ENCODE assay signal across 15 cellular contexts in the genomic region with DNA sequence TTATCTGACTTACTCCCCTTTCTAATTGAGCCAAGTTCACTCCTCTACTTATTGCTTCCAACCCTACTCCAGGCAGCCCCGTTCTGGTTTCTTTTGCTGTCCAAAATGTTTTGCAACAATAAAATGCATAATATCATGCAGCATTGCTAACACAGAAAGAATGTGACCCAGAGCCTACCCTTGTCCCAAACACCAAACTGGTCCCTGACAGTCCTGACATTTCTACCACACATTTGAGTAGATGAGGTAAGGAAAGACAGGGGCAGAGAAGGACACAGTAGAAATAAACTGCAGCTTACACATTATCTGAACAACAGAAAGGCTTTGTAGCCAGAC. TPM values are rescaled to one million over a fixed set of nuclear protein-coding genes. Genes with fewer than 3 reads are reported as not detected.
DNase-seq lines count a peak whose midpoint lies in the region; ATAC-seq, FAIRE-seq and TF ChIP-seq lines count a peak whose summit lies in the region.
"Had no signal": no experiment of that assay in that cellular context is flagged by ENCODE, and none has a peak within 500 bp of the region (broad histone marks: within the 10 kb centered on the region; RNA-seq: fewer than 3 reads in every experiment).

No MANE protein-coding gene starts in this region.

- WGBS in mammary epithelial cell (ENCODE audit: low coverage, missing lambda C conversion rate): 0% methylated on average over 1 of the region's 1 CpG
- 2% methylated on average over 1 of the region's 1 CpG for WGBS in HepG2 (ENCODE audit: low lambda C conversion rate)
- WGBS in esophagus muscularis mucosa: 45% methylated on average over 1 of the region's 1 CpG

- H3K36me3 Mint-ChIP-seq in MCF 10A (ENCODE audit: insufficient read depth, unreplicated experiment): no peaks in the 10 kb centered on the region
- no peaks in the 10 kb centered on the region for H3K36me3 Mint-ChIP-seq in CD4-positive, alpha-beta T cell (ENCODE audit: low read depth)

- FAIRE-seq in HepG2 (lab: Jason Lieb, UNC): no peak
- FAIRE-seq: GM12878 had no signal

- CTCF ChIA-PET in MCF 10A (lab: Yijun Ruan, JAX) (no interaction called here), mammary epithelial cell (lab: Charles Lee; ENCODE audit: low non-redundant PET) (no interaction called here), HepG2 (lab: Yijun Ruan, JAX; ENCODE audit: low intra/inter-chr PET ratio, low total read pairs) (no interaction called here)
- CTCF ChIA-PET in CD4-positive, alpha-beta T cell (lab: Charles Lee): no interaction called here

- peaks cover 17% of the 10 kb centered on the region for H3K4me1 Mint-ChIP-seq in MCF 10A (ENCODE audit: insufficient read depth, unreplicated experiment)
- H3K4me1 Mint-ChIP-seq in CD4-positive, alpha-beta T cell (ENCODE audit: low read depth): no peaks in the 10 kb centered on the region

- H3K27me3 Mint-ChIP-seq in MCF 10A (ENCODE audit: insufficient read depth, unreplicated experiment): peaks cover 18% of the 10 kb centered on the region
- peaks cover 23% of the 10 kb centered on the region for H3K27me3 Mint-ChIP-seq in CD4-positive, alpha-beta T cell

- H3K27ac ChIP-seq in mammary epithelial cell (ENCODE audit: insufficient read depth, low read depth, low read length) (no peak overlapping the region), dorsolateral prefrontal cortex (peak overlapping the region in 57 of 59 donors; percentile 66 to 98 (median 93)), HepG2 (ENCODE audit: extremely low read length, insufficient read depth, low read length) (no peak overlapping the region), esophagus muscularis mucosa (replicated peaks in 1 of 4) (no peak overlapping the region)
- H3K27ac ChIP-seq in CD4-positive, alpha-beta T cell (ENCODE audit: low read depth, low read length): no peak overlapping the region
- H3K27ac ChIP-seq: thoracic aorta had no signal

- H3K27ac Mint-ChIP-seq in MCF 10A (ENCODE audit: low read depth, unreplicated experiment): no peak overlapping the region
- H3K27ac Mint-ChIP-seq in CD4-positive, alpha-beta T cell: no peak overlapping the region

- POLR2A ChIA-PET in MCF 10A (lab: Yijun Ruan, JAX) (no interaction called here), HepG2 (lab: Yijun Ruan, JAX) (interaction anchor here (1.0 to 1.4 kb wide), 4 partner anchors 9 to 31 kb away, joined by 3 to 8 read pairs (median 6); a partner anchor contains a TSS)
- POLR2A ChIA-PET in CD4-positive, alpha-beta T cell (lab: Charles Lee): no interaction called here

- H3K4me2 ChIP-seq in mammary epithelial cell (ENCODE audit: insufficient read depth, low read depth, low read length): no peak overlapping the region
- H3K4me2 ChIP-seq in HepG2 (ENCODE audit: low read depth, low read length): peak overlapping the region; percentile 77

- no peak overlapping the region for H2AFZ ChIP-seq in mammary epithelial cell (ENCODE audit: low read depth, low read length)
- no peak overlapping the region for H2AFZ ChIP-seq in HepG2 (ENCODE audit: low read length)

- DNase-seq in MCF 10A (ENCODE audit: unreplicated experiment): peak; percentile 31
- no peak for DNase-seq in mammary epithelial cell
- no peak for DNase-seq in dorsolateral prefrontal cortex
- DNase-seq in HepG2 (ENCODE audit: low spot score): no peak
- DNase-seq in SHP77 (lab: John Stamatoyannopoulos, UW): no peak
- no peak for DNase-seq in esophagus muscularis mucosa (ENCODE audit: extremely low spot score)
- DNase-seq in CD4-positive, alpha-beta T cell: no peak
- DNase-seq: activated CD4-positive, CD25-positive, alpha-beta regulatory T cell treated with anti-CD3 and anti-CD28 coated beads, Interleukin-2, amount 50 U/mL, for 72 hours; amniotic stem cell; DMS79; SW 1271 had no signal

- no peaks in the 10 kb centered on the region for H3K9me3 Mint-ChIP-seq in MCF 10A (ENCODE audit: unreplicated experiment)
- no peaks in the 10 kb centered on the region for H3K9me3 Mint-ChIP-seq in CD4-positive, alpha-beta T cell
- H3K9me3 Mint-ChIP-seq: neural crest cell had no signal

- H3K9me3 ChIP-seq in mammary epithelial cell (replicated peaks; ENCODE audit: insufficient read depth, low read length) (no peaks in the 10 kb centered on the region), HepG2 (ENCODE audit: low read length) (no peaks in the 10 kb centered on the region), esophagus muscularis mucosa (no peaks in the 10 kb centered on the region)
- H3K9me3 ChIP-seq in CD4-positive, alpha-beta T cell (ENCODE audit: control insufficient read depth, low read length): no peaks in the 10 kb centered on the region
- H3K9me3 ChIP-seq: thoracic aorta had no signal

- ATAC-seq in HepG2: no peak
- no peak for ATAC-seq in HG02571 (IDR thresholded peaks at IDR 0.05; ENCODE audit: unreplicated experiment)
- no peak for ATAC-seq in CD4-positive, alpha-beta T cell (ENCODE audit: poor library complexity)
- ATAC-seq: GM12878 had no signal

- no peak for TF ChIP-seq CTCF in MCF 10A (IDR thresholded peaks at IDR 0.05; ENCODE audit: unreplicated experiment)
- TF ChIP-seq CTCF in mammary epithelial cell (conservative IDR thresholded peaks at IDR 0.05 in 1 of 2, IDR thresholded peaks at IDR 0.05 in 1 of 2; ENCODE audit: extremely low read depth in 1 of 2, insufficient read depth in 1 of 2, low read depth in 1 of 2, low read length in 2 of 2): no peak
- no peak for TF ChIP-seq CTCF in dorsolateral prefrontal cortex (IDR thresholded peaks at IDR 0.05 in 54 of 56, conservative IDR thresholded peaks at IDR 0.05 in 2 of 56; ENCODE audit: low read depth in 1 of 56, partially characterized antibody in 56 of 56)
- TF ChIP-seq CTCF in HepG2 (CRISPR knock-in tag; IDR thresholded peaks at IDR 0.05): no peak
- no peak for TF ChIP-seq CTCF in esophagus muscularis mucosa (IDR thresholded peaks at IDR 0.05)
- TF ChIP-seq CTCF in CD4-positive, alpha-beta T cell (IDR thresholded peaks at IDR 0.05): no peak

- H3K9ac ChIP-seq in mammary epithelial cell (ENCODE audit: insufficient read depth, low read length) (no peak overlapping the region), HepG2 (ENCODE audit: insufficient read depth, low read depth, low read length) (no peak overlapping the region)

- H3K4me3 ChIP-seq in mammary epithelial cell (replicated peaks in 1 of 3; ENCODE audit: insufficient read depth in 1 of 3, low read depth in 2 of 3, low read length in 3 of 3) (no peak overlapping the region), dorsolateral prefrontal cortex (peak overlapping the region in 5 of 59 donors; percentile 47 to 64 (median 51)), HepG2 (replicated peaks in 1 of 3; ENCODE audit: insufficient read depth in 1 of 3, low read depth in 2 of 3, low read length in 3 of 3) (peak overlapping the region in 1 of 3 experiments; percentile 41; a peak in 1 of 6 replicates), esophagus muscularis mucosa (no peak overlapping the region)
- H3K4me3 ChIP-seq: GM12878, thoracic aorta had no signal

- H3K27me3 ChIP-seq in mammary epithelial cell (ENCODE audit: insufficient read depth, low read length) (no peaks in the 10 kb centered on the region), dorsolateral prefrontal cortex (no peaks in the 10 kb centered on the region), HepG2 (ENCODE audit: control insufficient read depth in 1 of 2, insufficient read depth in 2 of 2, low read length in 2 of 2) (peaks cover 0 to 4% of the 10 kb centered on the region in 2 experiments; a peak in 1 of 5 replicates), esophagus muscularis mucosa (peaks cover 0 to 6% (median 0%) of the 10 kb centered on the region in 4 donors)
- no peaks in the 10 kb centered on the region for H3K27me3 ChIP-seq in CD4-positive, alpha-beta T cell (ENCODE audit: control insufficient read depth, insufficient read depth, low read length)

- no peaks in the 10 kb centered on the region for H4K20me1 ChIP-seq in mammary epithelial cell (ENCODE audit: insufficient read depth, low read length)
- no peaks in the 10 kb centered on the region for H4K20me1 ChIP-seq in HepG2 (ENCODE audit: insufficient read depth, low read length)

- TF ChIP-seq POLR2A in HepG2 (IDR thresholded peaks at IDR 0.05; ENCODE audit: insufficient read depth in 1 of 2, low read depth in 2 of 2, low read length in 2 of 2): no peak
- no peak for TF ChIP-seq POLR2A in esophagus muscularis mucosa (IDR thresholded peaks at IDR 0.05; ENCODE audit: low read depth)

- no peak overlapping the region for H3K4me3 Mint-ChIP-seq in MCF 10A (ENCODE audit: unreplicated experiment)
- no peak overlapping the region for H3K4me3 Mint-ChIP-seq in CD4-positive, alpha-beta T cell
- H3K4me3 Mint-ChIP-seq: neural crest cell had no signal

- TF ChIP-seq RAD21 in HepG2 (CRISPR knock-in tag; IDR thresholded peaks at IDR 0.05): no peak

- no TSS peak for BruUV-seq in MCF 10A (replicated peaks; lab: Mats Ljungman, UMichigan)
- no TSS peak for BruUV-seq in mammary epithelial cell (replicated peaks; lab: Mats Ljungman, UMichigan)
- BruUV-seq in HepG2 (replicated peaks; lab: Mats Ljungman, UMichigan): no TSS peak

- intact Hi-C loops in MCF 10A (cut with micrococcal nuclease): no loop called here
- intact Hi-C loops in mammary epithelial cell (cut with micrococcal nuclease): no loop called here
- intact Hi-C loops in dorsolateral prefrontal cortex (cut with DNase I): no loop called here
- intact Hi-C loops in HepG2 (cut with micrococcal nuclease; ENCODE audit: unreplicated experiment): loop anchor here (10.0 kb wide), 1 partner anchor 182 kb away; no protein-coding TSS in a partner anchor
- intact Hi-C loops in esophagus muscularis mucosa (cut with DNase I): no loop called here
- intact Hi-C loops in CD4-positive, alpha-beta T cell (cut with DNase I, micrococcal nuclease): no loop called here

- dilution Hi-C loops in mammary epithelial cell (cut with HindIII; ENCODE audit: low sequenced_read_pairs): no loop called here

- H3K4me1 ChIP-seq in mammary epithelial cell (ENCODE audit: insufficient read depth, low read length) (peaks cover 9% of the 10 kb centered on the region), HepG2 (ENCODE audit: insufficient read depth, low read length) (peaks cover 29% of the 10 kb centered on the region), esophagus muscularis mucosa (peaks cover 0 to 15% (median 12%) of the 10 kb centered on the region in 4 donors)

- H3K36me3 ChIP-seq in mammary epithelial cell (ENCODE audit: insufficient read depth, low read length) (no peaks in the 10 kb centered on the region), HepG2 (replicated peaks in 1 of 2; ENCODE audit: control insufficient read depth in 1 of 2, insufficient read depth in 2 of 2, low read length in 2 of 2) (no peaks in the 10 kb centered on the region), esophagus muscularis mucosa (no peaks in the 10 kb centered on the region)
- H3K36me3 ChIP-seq: thoracic aorta had no signal

- in situ Hi-C loops in mammary epithelial cell (cut with MboI; ENCODE audit: low sequenced_read_pairs in 2 of 2) (no loop called here), HepG2 (cut with HindIII; ENCODE audit: extremely low pct_ligation_motif_present, low pct_unique_long_range_greater_than_20kb) (no loop called here)

- no peaks in the 10 kb centered on the region for H3K79me2 ChIP-seq in mammary epithelial cell (ENCODE audit: insufficient read depth, low read length)
- H3K79me2 ChIP-seq in HepG2 (ENCODE audit: insufficient read depth, low read length): no peaks in the 10 kb centered on the region

- TF ChIP-seq EP300 in HepG2 (IDR thresholded peaks at IDR 0.05; ENCODE audit: low read depth in 2 of 2, low read length in 2 of 2) (no peak), HepG2 (CRISPR knock-in tag; IDR thresholded peaks at IDR 0.05; ENCODE audit: borderline replicate concordance) (no peak), esophagus muscularis mucosa (IDR thresholded peaks at IDR 0.05) (no peak)

RNA-seq across cellular contexts. Expression of a gene that starts 31.5 kb away (rescaled TPM):
- total RNA-seq in MCF 10A (2022): 2.6 and 4.5 TPM in 2 replicates
- total RNA-seq in mammary epithelial cell: 10 to 100 TPM; 77.4 to 81.9 TPM
- 31.6 TPM for polyA plus RNA-seq in mammary epithelial cell
- polyA minus RNA-seq in mammary epithelial cell: 33.8 TPM
- 100 to 1,000 TPM in 7 of 120 experiments, 10 to 100 TPM in 113; 30.6 to 138 (median 57.7) TPM for total RNA-seq in dorsolateral prefrontal cortex
- total RNA-seq in HepG2 (2016; rRNA removed; fragmentation: Illumina TruSeq; extraction: Trizol): 27.6 and 40.1 TPM in 2 replicates
- total RNA-seq in HepG2 (2016; cell fraction: cytosol; rRNA removed; fragmentation: Illumina TruSeq; extraction: Trizol; ENCODE audit: low read depth): 6.2 and 7.6 TPM in 2 replicates
- 27.6 and 38.4 TPM in 2 replicates for total RNA-seq in HepG2 (2016; cell fraction: insoluble cytoplasmic fraction; rRNA removed; fragmentation: Illumina TruSeq; extraction: Trizol)
- 33.8 and 35.1 TPM in 2 replicates for total RNA-seq in HepG2 (2016; cell fraction: membrane; rRNA removed; fragmentation: Illumina TruSeq; extraction: Trizol)
- total RNA-seq in HepG2 (2016; cell fraction: nucleus; rRNA removed; fragmentation: Illumina TruSeq; extraction: Trizol): 41.9 and 42.0 TPM in 2 replicates
- polyA plus RNA-seq in HepG2 (2011; rRNA removed): 16.1 and 18.5 TPM in 2 replicates
- polyA plus RNA-seq in HepG2 (2011; cell fraction: cytosol; rRNA removed): 16.5 and 16.7 TPM in 2 replicates
- 27.0 and 29.5 TPM in 2 replicates for polyA plus RNA-seq in HepG2 (2011; cell fraction: nucleus; rRNA removed)
- polyA plus RNA-seq in HepG2 (2012): 52.8 and 54.6 TPM in 2 replicates
- 4.1 and 5.3 TPM in 2 replicates for polyA plus RNA-seq in HepG2 (2016; cell fraction: cytosol; fragmentation: Illumina TruSeq; extraction: Trizol; ENCODE audit: low read depth)
- 85.8 and 117 TPM in 2 replicates for polyA plus RNA-seq in HepG2 (2016; cell fraction: insoluble cytoplasmic fraction; fragmentation: Illumina TruSeq; extraction: Trizol; ENCODE audit: low read depth)
- polyA plus RNA-seq in HepG2 (2016; cell fraction: membrane; fragmentation: Illumina TruSeq; extraction: Trizol; ENCODE audit: low read depth): 19.3 and 23.2 TPM in 2 replicates
- 116 and 117 TPM in 2 replicates for polyA plus RNA-seq in HepG2 (2016; cell fraction: nucleus; fragmentation: Illumina TruSeq; extraction: Trizol; ENCODE audit: insufficient read depth, low read depth)
- 44.5 TPM in 1 of 2 replicates, not detected in the other for polyA minus RNA-seq in HepG2 (2011; rRNA and poly(A)+ RNA removed; ENCODE audit: low replicate concordance)
- polyA minus RNA-seq in HepG2 (2011; cell fraction: cytosol; rRNA and poly(A)+ RNA removed): 90.2 and 106 TPM in 2 replicates
- polyA minus RNA-seq in HepG2 (2011; cell fraction: nucleus; rRNA and poly(A)+ RNA removed): 25.2 and 26.5 TPM in 2 replicates
- total RNA-seq in esophagus muscularis mucosa: 1 to 10 TPM; 1.4 to 3.7 (median 1.9) TPM
- not detected for total RNA-seq in CD4-positive, alpha-beta T cell

Comparison
In these comparisons a context has a peak if more than half of its experiments do, and no peak if none do; other contexts are left out.
1. H3K27ac ChIP-seq: peak in dorsolateral prefrontal cortex (57 of 59); none in mammary epithelial cell (single experiment), HepG2 (single experiment), esophagus muscularis mucosa (0 of 4) and CD4-positive, alpha-beta T cell (single experiment).